In genomic region chr12:106601031-106601430, GRCh38 we compare ENCODE assay signal across 19 cellular contexts. TPM values are rescaled to one million over a fixed set of nuclear protein-coding genes. Genes with fewer than 3 reads are reported as not detected.
DNase-seq lines count a peak whose midpoint lies in the region; TF ChIP-seq lines count a peak whose summit lies in the region.
"Had no signal": no experiment of that assay in that cellular context is flagged by ENCODE, and none has a peak within 500 bp of the region (broad histone marks: within the 10 kb centered on the region; RNA-seq: fewer than 3 reads in every experiment).

No MANE protein-coding gene starts in this region.

- no peak overlapping the region for H3K4me3 ChIP-seq in HEK293 (ENCODE audit: low read depth, low read length)
- H3K4me3 ChIP-seq in adrenal gland, result no peak overlapping the region
- no peak overlapping the region for H3K4me3 ChIP-seq in A673 (ENCODE audit: low read depth, low read length, poor library complexity, severe bottlenecking)
- H3K4me3 ChIP-seq: body of pancreas, gastroesophageal sphincter, lower lobe of right lung had no signal

- peak; percentile 24 for DNase-seq in DMS 273 treated with DMSO at 0.1 percent for 48 hours (lab: John Stamatoyannopoulos, UW)
- peak; percentile 10 for DNase-seq in SHP77 treated with DMSO at 0.1 percent for 48 hours (lab: John Stamatoyannopoulos, UW)
- peak; percentile 71 for DNase-seq in left kidney (ENCODE audit: low read depth, low spot score)
- DNase-seq in adrenal gland, result no peak
- no peak for DNase-seq in A673 (ENCODE audit: low spot score)
- DNase-seq in NCI-H2107 treated with DMSO at 0.1 percent for 48 hours (lab: John Stamatoyannopoulos, UW; ENCODE audit: unreplicated experiment), result no peak
- DNase-seq in HCEC 1CT, result no peak
- DNase-seq: activated CD8-positive, alpha-beta memory T cell treated with anti-CD3 and anti-CD28 coated beads for 24 hours; body of pancreas; lower lobe of right lung; MM.1S; small intestine; stimulated activated CD4-positive, alpha-beta T cell treated with anti-CD3 and anti-CD28 coated beads, Interleukin-4, amount 100 ng/mL, for 4 hours; stimulated activated CD8-positive, alpha-beta memory T cell treated with anti-CD3 and anti-CD28 coated beads, Interleukin-4, amount 100 ng/mL, for 48 hours had no signal

- H3K4me1 ChIP-seq in HEK293 (ENCODE audit: control insufficient read depth, insufficient read depth, low read length) (no peaks in the 10 kb centered on the region), adrenal gland (replicated peaks in 1 of 2) (no peaks in the 10 kb centered on the region), A673 (ENCODE audit: insufficient read depth, low read length, poor library complexity, severe bottlenecking) (no peaks in the 10 kb centered on the region)
- H3K4me1 ChIP-seq: body of pancreas, gastroesophageal sphincter, lower lobe of right lung had no signal

- H3K27ac ChIP-seq in HEK293 (ENCODE audit: extremely low read depth, low read depth, low read length) (no peak overlapping the region), adrenal gland (no peak overlapping the region), A673 (ENCODE audit: low read depth, low read length, poor library complexity, severe bottlenecking) (no peak overlapping the region)
- H3K27ac ChIP-seq: body of pancreas, gastroesophageal sphincter, lower lobe of right lung, VCaP had no signal

- H3K27me3 ChIP-seq in adrenal gland, result peaks cover 3% of the 10 kb centered on the region
- H3K27me3 ChIP-seq in A673 (replicated peaks; ENCODE audit: insufficient read depth, low read depth, low read length, poor library complexity), result peaks cover 9% of the 10 kb centered on the region
- H3K27me3 ChIP-seq: body of pancreas had no signal

- intact Hi-C loops in adrenal gland (cut with DNase I) (no loop called here), A673 (cut with micrococcal nuclease; ENCODE audit: unreplicated experiment) (no loop called here)

- CTCF ChIA-PET in HEK293 (lab: Yijun Ruan, JAX), result interaction anchor here (0.6 kb wide), 1 partner anchor 260 kb away, joined by 3 read pairs; no protein-coding TSS in a partner anchor
- CTCF ChIA-PET in A673 (lab: Charles Lee), result no interaction called here

- no peaks in the 10 kb centered on the region for H3K36me3 ChIP-seq in HEK293 (ENCODE audit: control insufficient read depth in 2 of 2, insufficient read depth in 1 of 2, low read length in 2 of 2)
- H3K36me3 ChIP-seq in adrenal gland (replicated peaks in 1 of 2), result no peaks in the 10 kb centered on the region
- H3K36me3 ChIP-seq in A673 (ENCODE audit: insufficient read depth, low read length, poor library complexity, severe bottlenecking), result no peaks in the 10 kb centered on the region
- H3K36me3 ChIP-seq: gastroesophageal sphincter, lower lobe of right lung had no signal

- WGBS in adrenal gland, 4 donors, result 66 to 82% (median 80%) methylated on average over 10 of the region's 10 CpGs

- POLR2A ChIA-PET in HEK293 (lab: Yijun Ruan, JAX), result no interaction called here
- POLR2A ChIA-PET in A673 (lab: Charles Lee; ENCODE audit: low non-redundant PET), result no interaction called here

- H3K9me3 ChIP-seq in HEK293 (ENCODE audit: control insufficient read depth, insufficient read depth, low read depth, low read length) (no peaks in the 10 kb centered on the region), adrenal gland (replicated peaks in 1 of 3) (no peaks in the 10 kb centered on the region), A673 (ENCODE audit: low read depth, low read length, poor library complexity, severe bottlenecking) (no peaks in the 10 kb centered on the region)
- H3K9me3 ChIP-seq: body of pancreas, gastroesophageal sphincter, lower lobe of right lung had no signal

- no peak for TF ChIP-seq POLR2A in adrenal gland (IDR thresholded peaks at IDR 0.05)

- no TSS peak for BruUV-seq in A673 (replicated peaks; lab: Mats Ljungman, UMichigan)

- TF ChIP-seq CTCF in HEK293 (tag by site-specific recombination; IDR thresholded peaks at IDR 0.05) (no peak), adrenal gland (IDR thresholded peaks at IDR 0.05) (no peak), A673 (conservative IDR thresholded peaks at IDR 0.05; ENCODE audit: low read depth, low read length) (no peak)

TF ChIP-seq in HEK293, 187 proteins besides CTCF, POLR2A, EP300 and RAD21:
- TF ChIP-seq ZIC2 (tag by site-specific recombination; IDR thresholded peaks at IDR 0.05) (peak; percentile 71), ZFP37 (tag by site-specific recombination; IDR thresholded peaks at IDR 0.05) (no peak), GLIS1 (tag by site-specific recombination; IDR thresholded peaks at IDR 0.05) (0 out of 2 replicates have a peak, but pooled peaks have one; percentile 14)

RNA-seq across cellular contexts. Expression of gene RFX4, which starts 18.2 kb away (rescaled TPM):
- total RNA-seq in adrenal gland, result not detected
- under 1 TPM in 1 of 3 donors, not detected in 2; 0.08 TPM for polyA plus RNA-seq in adrenal gland
- total RNA-seq in A673 (2021), result not detected in 2 replicates
- total RNA-seq: body of pancreas, epithelial cell of proximal tubule, gastroesophageal sphincter, HT1080, lower lobe of right lung had no signal

Comparison
In these comparisons a context has a peak if more than half of its experiments do, and no peak if none do; other contexts are left out.
1. DNase-seq: peak in DMS 273 treated with DMSO at 0.1 percent for 48 hours (single experiment), SHP77 treated with DMSO at 0.1 percent for 48 hours (single experiment) and left kidney (single experiment); none in adrenal gland (0 of 7), A673 (single experiment), NCI-H2107 treated with DMSO at 0.1 percent for 48 hours (single experiment) and HCEC 1CT (single experiment).